ENCODE assay signal across 11 cellular contexts in the genomic region with DNA sequence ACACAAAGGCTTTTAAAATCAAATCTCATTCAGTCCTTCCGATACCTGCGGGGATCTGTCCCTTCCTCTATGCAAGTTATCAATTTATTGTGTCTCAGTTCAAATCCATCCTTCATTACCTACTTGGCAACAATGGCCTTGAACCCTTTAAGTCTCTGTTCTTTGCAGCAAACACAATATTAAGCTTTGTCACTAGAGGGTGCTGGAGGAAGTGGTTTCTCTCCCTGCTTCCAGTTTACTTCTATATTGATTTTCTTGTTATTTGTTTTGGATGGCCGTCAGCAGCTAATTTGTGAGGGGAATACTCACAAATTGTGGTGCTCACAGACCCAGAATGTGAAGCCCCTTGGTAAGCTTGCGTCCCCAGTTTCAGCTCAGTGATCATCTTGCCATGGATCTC.
DNase-seq lines count a peak whose midpoint lies in the region; ATAC-seq and TF ChIP-seq lines count a peak whose summit lies in the region.
"Had no signal": no experiment of that assay in that cellular context is flagged by ENCODE, and none has a peak within 500 bp of the region (broad histone marks: within the 10 kb centered on the region; RNA-seq: fewer than 3 reads in every experiment).

No MANE protein-coding gene starts in this region.

- H3K27ac ChIP-seq in Panc1 (ENCODE audit: low read length): no peak overlapping the region
- no peak overlapping the region for H3K27ac ChIP-seq in CD4-positive, alpha-beta T cell (ENCODE audit: low read depth, low read length)
- H3K27ac ChIP-seq: vagina had no signal

- no peaks in the 10 kb centered on the region for H3K9me3 Mint-ChIP-seq in CD4-positive, alpha-beta T cell
- no peaks in the 10 kb centered on the region for H3K9me3 Mint-ChIP-seq in activated CD4-positive, alpha-beta memory T cell treated with anti-CD3 and anti-CD28 coated beads for 36 hours

- ATAC-seq in Panc1: no peak
- no peak for ATAC-seq in CD4-positive, alpha-beta T cell (ENCODE audit: poor library complexity)
- ATAC-seq: SK-N-SH treated with all-trans-retinoic acid at 6 μM for 48 hours had no signal

- no TSS peak for BruUV-seq in Panc1 (replicated peaks; lab: Mats Ljungman, UMichigan)

- peaks cover 27% of the 10 kb centered on the region for H3K27me3 Mint-ChIP-seq in CD4-positive, alpha-beta T cell
- peaks cover 22% of the 10 kb centered on the region for H3K27me3 Mint-ChIP-seq in activated CD4-positive, alpha-beta memory T cell treated with anti-CD3 and anti-CD28 coated beads for 36 hours

- H3K4me3 ChIP-seq in Panc1 (ENCODE audit: low read depth in 2 of 2, low read length in 2 of 2) (no peak overlapping the region), kidney epithelial cell (ENCODE audit: low read depth, low read length) (no peak overlapping the region)
- H3K4me3 ChIP-seq: HAP-1, vagina had no signal

- peak; percentile 42; the same call in 1 of the 2 replicates for TF ChIP-seq CTCF in Panc1 (IDR thresholded peaks at IDR 0.05)
- peak; percentile 42 for TF ChIP-seq CTCF in kidney epithelial cell (IDR thresholded peaks at IDR 0.05; ENCODE audit: insufficient read depth, low read length, poor library complexity, severe bottlenecking)
- TF ChIP-seq CTCF in CD4-positive, alpha-beta T cell (IDR thresholded peaks at IDR 0.05): no peak

- H3K4me1 Mint-ChIP-seq in CD4-positive, alpha-beta T cell (ENCODE audit: low read depth): no peaks in the 10 kb centered on the region
- H3K4me1 Mint-ChIP-seq in activated CD4-positive, alpha-beta memory T cell treated with anti-CD3 and anti-CD28 coated beads for 36 hours (ENCODE audit: low read depth): no peaks in the 10 kb centered on the region

- POLR2A ChIA-PET in Panc1 (lab: Charles Lee): no interaction called here
- POLR2A ChIA-PET in CD4-positive, alpha-beta T cell (lab: Charles Lee): no interaction called here
- POLR2A ChIA-PET in activated CD4-positive, alpha-beta memory T cell treated with anti-CD3 and anti-CD28 coated beads for 36 hours (lab: Charles Lee): no interaction called here

- no peaks in the 10 kb centered on the region for H3K36me3 Mint-ChIP-seq in CD4-positive, alpha-beta T cell (ENCODE audit: low read depth)
- H3K36me3 Mint-ChIP-seq in activated CD4-positive, alpha-beta memory T cell treated with anti-CD3 and anti-CD28 coated beads for 36 hours: no peaks in the 10 kb centered on the region

- in situ Hi-C loops in Panc1 (cut with HindIII; ENCODE audit: low pct_unique_long_range_greater_than_20kb, low sequenced_read_pairs): no loop called here

- H3K4me1 ChIP-seq in Panc1 (ENCODE audit: control insufficient read depth, insufficient read depth, low read length): no peaks in the 10 kb centered on the region
- H3K4me1 ChIP-seq: HAP-1, vagina had no signal

- CTCF ChIA-PET in Panc1 (lab: Charles Lee): no interaction called here
- CTCF ChIA-PET in CD4-positive, alpha-beta T cell (lab: Charles Lee): no interaction called here
- CTCF ChIA-PET in activated CD4-positive, alpha-beta memory T cell treated with anti-CD3 and anti-CD28 coated beads for 36 hours (lab: Charles Lee): no interaction called here

- no peak overlapping the region for H3K27ac Mint-ChIP-seq in CD4-positive, alpha-beta T cell
- H3K27ac Mint-ChIP-seq in activated CD4-positive, alpha-beta memory T cell treated with anti-CD3 and anti-CD28 coated beads for 36 hours: no peak overlapping the region

- no peaks in the 10 kb centered on the region for H3K9me3 ChIP-seq in Panc1 (ENCODE audit: control insufficient read depth, insufficient read depth, low read depth, low read length)
- H3K9me3 ChIP-seq in CD4-positive, alpha-beta T cell (ENCODE audit: control insufficient read depth, low read length): no peaks in the 10 kb centered on the region
- H3K9me3 ChIP-seq: HAP-1, vagina had no signal

- H3K27me3 ChIP-seq in Panc1 (ENCODE audit: control insufficient read depth, insufficient read depth, low read length) (peaks cover 22% of the 10 kb centered on the region), kidney epithelial cell (ENCODE audit: control insufficient read depth, insufficient read depth, low read length) (peaks cover 2% of the 10 kb centered on the region)
- peaks cover 9% of the 10 kb centered on the region for H3K27me3 ChIP-seq in CD4-positive, alpha-beta T cell (ENCODE audit: control insufficient read depth, insufficient read depth, low read length)
- H3K27me3 ChIP-seq: vagina had no signal

- DNase-seq in GM03348 (ENCODE audit: low spot score): peak; percentile 10
- peak; percentile 25 for DNase-seq in HT-29 (ENCODE audit: low spot score)
- DNase-seq in Panc1 (ENCODE audit: low read depth, low spot score): no peak
- no peak for DNase-seq in kidney epithelial cell (ENCODE audit: low read depth)
- no peak for DNase-seq in C1 segment of cervical spinal cord (lab: John Stamatoyannopoulos, UW)
- no peak for DNase-seq in CD4-positive, alpha-beta T cell
- no peak for DNase-seq in activated CD4-positive, alpha-beta memory T cell treated with anti-CD3 and anti-CD28 coated beads for 36 hours
- DNase-seq in NCI-H187 (lab: John Stamatoyannopoulos, UW): no peak

- no peak overlapping the region for H3K4me3 Mint-ChIP-seq in CD4-positive, alpha-beta T cell
- no peak overlapping the region for H3K4me3 Mint-ChIP-seq in activated CD4-positive, alpha-beta memory T cell treated with anti-CD3 and anti-CD28 coated beads for 36 hours

- H3K36me3 ChIP-seq in Panc1 (ENCODE audit: control insufficient read depth, insufficient read depth, low read length): no peaks in the 10 kb centered on the region
- no peaks in the 10 kb centered on the region for H3K36me3 ChIP-seq in kidney epithelial cell (ENCODE audit: control insufficient read depth, insufficient read depth, low read length)
- H3K36me3 ChIP-seq: HAP-1, vagina had no signal

- intact Hi-C loops in Panc1 (cut with micrococcal nuclease; ENCODE audit: unreplicated experiment): loop anchor here (10.0 kb wide), 1 partner anchor 314 kb away; no protein-coding TSS in a partner anchor
- intact Hi-C loops in CD4-positive, alpha-beta T cell (cut with DNase I, micrococcal nuclease): loop anchor here (10.0 kb wide), 3 partner anchors 1034 to 1564 kb away; no protein-coding TSS in a partner anchor
- intact Hi-C loops in activated CD4-positive, alpha-beta memory T cell treated with anti-CD3 and anti-CD28 coated beads for 36 hours (cut with micrococcal nuclease): loop anchor here (10.0 kb wide), 1 partner anchor 1564 kb away; no protein-coding TSS in a partner anchor

Comparison
In these comparisons a context has a peak if more than half of its experiments do, and no peak if none do; other contexts are left out.
1. DNase-seq: peak in GM03348 (single experiment) and HT-29 (single experiment); none in Panc1 (single experiment), kidney epithelial cell (single experiment), C1 segment of cervical spinal cord (0 of 14), CD4-positive, alpha-beta T cell (0 of 10), activated CD4-positive, alpha-beta memory T cell treated with anti-CD3 and anti-CD28 coated beads for 36 hours (single experiment) and NCI-H187 (0 of 2).